8 cellular contexts compared by ENCODE assay signal in the genomic region with DNA sequence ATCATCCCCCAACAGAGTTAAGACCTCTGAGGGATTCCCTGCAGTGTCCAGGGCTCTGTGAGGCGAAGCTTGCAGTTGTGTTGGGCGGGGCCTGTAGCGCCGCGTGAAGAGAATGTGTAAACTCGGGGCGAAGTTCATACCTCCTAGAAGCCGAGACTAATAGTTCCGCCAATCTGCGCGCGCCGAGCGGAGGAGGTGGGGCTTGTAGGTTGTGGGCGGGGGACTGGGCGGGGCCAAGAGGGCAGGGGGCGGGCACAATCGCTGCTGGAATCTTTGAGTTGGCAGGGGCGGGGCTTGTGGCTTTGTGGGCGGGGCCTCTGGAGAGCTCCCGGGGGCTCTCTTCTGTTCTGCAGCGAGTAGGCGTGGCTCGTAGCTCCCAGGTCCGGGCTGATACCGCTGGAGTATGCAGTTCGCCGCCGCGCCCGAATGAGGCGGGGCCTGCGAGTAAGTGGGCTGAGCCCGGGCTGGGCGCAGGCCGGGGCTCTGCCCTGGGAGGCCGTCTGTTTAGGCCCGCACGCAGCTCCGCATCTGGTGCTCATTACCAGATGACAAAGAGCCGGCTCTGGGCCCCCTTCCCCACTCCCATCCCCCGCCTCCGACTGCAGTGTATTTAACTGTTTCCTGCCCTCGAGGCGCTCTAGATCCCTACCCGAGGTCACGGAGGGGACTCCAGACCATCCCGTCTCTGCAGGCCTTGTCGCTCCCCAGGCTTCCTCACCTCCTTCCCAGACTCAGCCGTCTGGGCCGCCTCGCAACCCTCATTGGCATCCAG. TPM values are rescaled to one million over a fixed set of nuclear protein-coding genes. Genes with fewer than 3 reads are reported as not detected.
DNase-seq lines count a peak whose midpoint lies in the region; ATAC-seq and TF ChIP-seq lines count a peak whose summit lies in the region.

No MANE protein-coding gene starts in this region.

- TF ChIP-seq CTCF in SU-DHL-6 (IDR thresholded peaks at IDR 0.05; ENCODE audit: insufficient read depth, low read length, poor library complexity, severe bottlenecking) (no peak), ovary (IDR thresholded peaks at IDR 0.05) (no peak)

- peak; percentile 95 for DNase-seq in NCI-H1105 treated with DMSO at 0.1 percent for 48 hours (lab: John Stamatoyannopoulos, UW)
- peak; percentile 98 for DNase-seq in activated naive CD8-positive, alpha-beta T cell treated with anti-CD3 and anti-CD28 coated beads, Interleukin-2, amount 50 U/mL, for 16 hours (ENCODE audit: low read depth, low spot score)
- peak; percentile 100 for DNase-seq in Right ventricle myocardium inferior (ENCODE audit: missing footprints)
- peak; percentile 99 to 100 (median 100) for DNase-seq in ovary

- peak; percentile 71 for ATAC-seq in HG02678 (IDR thresholded peaks at IDR 0.05; ENCODE audit: unreplicated experiment)
- peak; percentile 90 for ATAC-seq in Right ventricle myocardium inferior

- TF ChIP-seq EP300 in ovary (IDR thresholded peaks at IDR 0.05): no peak

- H4K20me1 ChIP-seq in SU-DHL-6 (ENCODE audit: low read depth, low read length): no peaks in the 10 kb centered on the region

- H3K9me2 ChIP-seq in SU-DHL-6 (replicated peaks; ENCODE audit: insufficient read depth, low read length): no peaks in the 10 kb centered on the region

- H3K4me3 ChIP-seq in SU-DHL-6 (ENCODE audit: insufficient read depth, low read length, poor library complexity, severe bottlenecking) (peak overlapping the region; percentile 67), ovary (peak overlapping the region; percentile 54), thymus (ENCODE audit: low read length) (peak overlapping the region; percentile 58)

- H3K9me3 ChIP-seq in SU-DHL-6 (ENCODE audit: insufficient read depth, low read length): no peaks in the 10 kb centered on the region
- H3K9me3 ChIP-seq in ovary: no peaks in the 10 kb centered on the region
- no peaks in the 10 kb centered on the region for H3K9me3 ChIP-seq in thymus (ENCODE audit: control insufficient read depth)

- no peaks in the 10 kb centered on the region for H3F3A ChIP-seq in SU-DHL-6 (ENCODE audit: insufficient read depth)

- intact Hi-C loops in Right ventricle myocardium inferior (cut with DNase I): loop anchor here (1.0 to 5.0 kb wide), 3 partner anchors 16 to 77 kb away; partner anchors contain the start of genes B4GAT1 and BRMS1
- intact Hi-C loops in ovary (cut with DNase I): loop anchor here in 1 of 4 donors (1.0 kb wide), 1 partner anchor 16 kb away; no protein-coding TSS in a partner anchor

- H3K27ac ChIP-seq in SU-DHL-6 (ENCODE audit: low read depth, low read length) (peak overlapping the region; percentile 71), ovary (peak overlapping the region; percentile 78 to 92), thymus (ENCODE audit: low read depth) (peak overlapping the region; percentile 97)

- H2AFZ ChIP-seq in SU-DHL-6 (ENCODE audit: low read depth, low read length, severe bottlenecking): peak overlapping the region; percentile 92

- H3K9ac ChIP-seq in SU-DHL-6 (ENCODE audit: low read length): peak overlapping the region; percentile 49

- peaks cover 28% of the 10 kb centered on the region for H3K4me1 ChIP-seq in ovary (ENCODE audit: insufficient read depth)
- peaks cover 27% of the 10 kb centered on the region for H3K4me1 ChIP-seq in thymus (ENCODE audit: control insufficient read depth, insufficient read depth, low read length)

- peak; percentile 27 for TF ChIP-seq POLR2A in GM10847 (IDR thresholded peaks at IDR 0.05; ENCODE audit: extremely low read depth, insufficient read length)
- TF ChIP-seq POLR2A in ovary (IDR thresholded peaks at IDR 0.05): peak; percentile 37

- no peaks in the 10 kb centered on the region for H3K79me2 ChIP-seq in SU-DHL-6 (ENCODE audit: insufficient read depth, low read length)

- H3K27me3 ChIP-seq in SU-DHL-6 (ENCODE audit: low read length) (no peaks in the 10 kb centered on the region), ovary (no peaks in the 10 kb centered on the region), thymus (ENCODE audit: control insufficient read depth, insufficient read depth) (no peaks in the 10 kb centered on the region)

- WGBS in ovary, 3 donors: 1 to 3% (median 1%) methylated on average over 30 to 52 of the region's 52 CpGs
- 4% methylated on average over 52 of the region's 52 CpGs for WGBS in thymus

- H3K36me3 ChIP-seq in SU-DHL-6 (ENCODE audit: low read length) (no peaks in the 10 kb centered on the region), ovary (no peaks in the 10 kb centered on the region), thymus (ENCODE audit: control insufficient read depth, insufficient read depth) (no peaks in the 10 kb centered on the region)

- H3K4me2 ChIP-seq in SU-DHL-6 (ENCODE audit: low read depth, low read length, poor library complexity, severe bottlenecking): peak overlapping the region; percentile 90

RNA-seq across cellular contexts. Expression of gene CD248, which starts 4.1 kb away (rescaled TPM):
- total RNA-seq in Right ventricle myocardium inferior (26.7 TPM), ovary (10 to 100 TPM in 6 of 7 donors, 1 to 10 TPM in 1; 4.9 to 47.9 (median 19.9) TPM)
- polyA plus RNA-seq in ovary (10 to 100 TPM in 1 of 2 donors, 1 to 10 TPM in 1; 6.3 to 17.2 TPM), thymus (7.7 TPM)

RNA-seq across cellular contexts. Expression of gene TMEM151A, which starts 21.0 kb away (rescaled TPM):
- total RNA-seq in Right ventricle myocardium inferior (0.14 TPM), ovary (10 to 100 TPM in 1 of 7 donors, under 1 TPM in 3, not detected in 3; 0.20 to 10.8 (median 0.60) TPM)
- polyA plus RNA-seq in ovary (under 1 TPM in 1 of 2 donors, not detected in 1; 0.15 TPM), thymus (0.02 TPM)

RNA-seq across cellular contexts. Expression of gene RIN1, which starts 23.5 kb away (rescaled TPM):
- total RNA-seq in Right ventricle myocardium inferior (1.6 TPM), ovary (1 to 10 TPM; 1.8 to 9.5 (median 6.3) TPM)
- polyA plus RNA-seq in ovary (1 to 10 TPM in 1 of 2 donors, under 1 TPM in 1; 0.52 to 3.5 TPM), thymus (5.8 TPM)

RNA-seq across cellular contexts. Expression of gene YIF1A, which starts 23.8 kb away (rescaled TPM):
- 48.7 TPM for total RNA-seq in Right ventricle myocardium inferior
- 10 to 100 TPM; 43.8 to 91.0 (median 67.5) TPM for total RNA-seq in ovary
- 10 to 100 TPM; 39.3 to 63.9 TPM for polyA plus RNA-seq in ovary
- polyA plus RNA-seq in thymus: 57.3 TPM

RNA-seq across cellular contexts. Expression of gene BRMS1, which starts 32.2 kb away (rescaled TPM):
- total RNA-seq in Right ventricle myocardium inferior (14.6 TPM), ovary (10 to 100 TPM; 19.9 to 32.2 (median 23.4) TPM)
- polyA plus RNA-seq in ovary (10 to 100 TPM; 17.5 to 31.0 TPM), thymus (63.0 TPM)

Comparison
In these comparisons a context has a peak if more than half of its experiments do, and no peak if none do; other contexts are left out.
1. Peak in every context shown above with its lines: DNase-seq, ATAC-seq, H3K4me3 ChIP-seq and H3K27ac ChIP-seq.